20 cellular contexts compared by ENCODE assay signal in the genomic region with DNA sequence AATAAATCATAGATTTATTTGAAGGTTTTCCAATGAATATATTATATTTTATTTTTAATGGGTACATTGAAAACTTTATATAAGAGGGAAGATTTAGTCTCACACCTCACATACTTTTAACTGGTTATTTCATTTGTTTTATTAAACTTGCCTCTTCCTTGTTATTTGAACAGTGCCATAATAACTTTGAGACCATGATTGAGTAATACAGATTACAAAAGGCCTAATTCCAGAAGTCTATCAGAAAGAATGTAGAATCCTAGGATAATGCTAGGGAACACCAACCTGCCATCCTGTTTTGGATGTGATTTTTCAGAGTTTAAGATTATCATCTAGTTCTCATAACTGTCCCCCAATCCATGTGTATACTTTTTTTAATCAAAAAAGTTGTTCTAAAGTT.
DNase-seq lines count a peak whose midpoint lies in the region; ATAC-seq and TF ChIP-seq lines count a peak whose summit lies in the region.
"Had no signal": no experiment of that assay in that cellular context is flagged by ENCODE, and none has a peak within 500 bp of the region (broad histone marks: within the 10 kb centered on the region; RNA-seq: fewer than 3 reads in every experiment).

No MANE protein-coding gene starts in this region.

- TF ChIP-seq CTCF in cardiac muscle cell (IDR thresholded peaks at IDR 0.05; ENCODE audit: low read depth, low read length) (no peak), right atrium auricular region (IDR thresholded peaks at IDR 0.05) (no peak), left lung (IDR thresholded peaks at IDR 0.05) (no peak), tibial artery (IDR thresholded peaks at IDR 0.05) (no peak)

- DNase-seq in cardiac muscle cell (ENCODE audit: low read depth in 1 of 2, low spot score in 1 of 2): no peak
- DNase-seq in right atrium auricular region (ENCODE audit: low spot score): no peak
- DNase-seq in adipocyte (ENCODE audit: low read depth): peak; percentile 48
- DNase-seq in left lung: no peak
- DNase-seq in tibial artery: no peak
- no peak for DNase-seq in RKO (ENCODE audit: low spot score)
- DNase-seq in amniotic stem cell (lab: John Stamatoyannopoulos, UW): no peak
- DNase-seq: BE2C; CD4-positive, CD25-positive, alpha-beta regulatory T cell; COR-L47; H7; HFFc6; MV-4-11; NCI-H187; NCI-H2107; NCI-H510A treated with DMSO at 0.1 percent for 48 hours; NCI-H774; SHP77 had no signal

- peaks cover 12% of the 10 kb centered on the region for H3K4me1 ChIP-seq in cardiac muscle cell (ENCODE audit: low read depth)
- peaks cover 0 to 21% of the 10 kb centered on the region in 2 donors for H3K4me1 ChIP-seq in right atrium auricular region
- peaks cover 57% of the 10 kb centered on the region for H3K4me1 ChIP-seq in adipocyte (ENCODE audit: control insufficient read depth, insufficient read depth, low read length)
- peaks cover 3 to 7% of the 10 kb centered on the region in 2 donors for H3K4me1 ChIP-seq in left lung
- H3K4me1 ChIP-seq in tibial artery: peaks cover 0 to 54% (median 19%) of the 10 kb centered on the region in 4 donors
- H3K4me1 ChIP-seq: BE2C had no signal

- peak; percentile 41 for ATAC-seq in left lung
- ATAC-seq in HG02870 (IDR thresholded peaks at IDR 0.05; ENCODE audit: unreplicated experiment): no peak

- peak overlapping the region; percentile 37 for H3K9ac ChIP-seq in adipocyte (ENCODE audit: low read length)
- H3K9ac ChIP-seq: KMS-11 had no signal

- H3K36me3 ChIP-seq in cardiac muscle cell (peaks cover 32% of the 10 kb centered on the region), right atrium auricular region (peaks cover 20% of the 10 kb centered on the region), adipocyte (ENCODE audit: control insufficient read depth, insufficient read depth, low read length, severe bottlenecking) (peaks cover 66% of the 10 kb centered on the region), left lung (peaks cover 0 to 4% of the 10 kb centered on the region in 2 donors), tibial artery (peaks cover 12 to 34% (median 20%) of the 10 kb centered on the region in 3 donors)
- H3K36me3 ChIP-seq: BE2C had no signal

- H3K27ac ChIP-seq in cardiac muscle cell (peak overlapping the region; percentile 21), right atrium auricular region (peak overlapping the region in 1 of 2 donors; percentile 54), left lung (no peak overlapping the region), tibial artery (peak overlapping the region; percentile 57 to 66)
- H3K27ac ChIP-seq: KMS-11 had no signal

- H3K9me3 ChIP-seq in cardiac muscle cell (ENCODE audit: low read depth) (no peaks in the 10 kb centered on the region), right atrium auricular region (no peaks in the 10 kb centered on the region), adipocyte (ENCODE audit: control insufficient read depth, low read length) (no peaks in the 10 kb centered on the region), left lung (no peaks in the 10 kb centered on the region), tibial artery (no peaks in the 10 kb centered on the region)
- H3K9me3 ChIP-seq: BE2C had no signal

- no peaks in the 10 kb centered on the region for H3K27me3 ChIP-seq in cardiac muscle cell
- H3K27me3 ChIP-seq in right atrium auricular region: no peaks in the 10 kb centered on the region
- no peaks in the 10 kb centered on the region for H3K27me3 ChIP-seq in adipocyte (replicated peaks; ENCODE audit: control insufficient read depth, insufficient read depth, low read length)
- no peaks in the 10 kb centered on the region for H3K27me3 ChIP-seq in left lung
- H3K27me3 ChIP-seq in tibial artery: no peaks in the 10 kb centered on the region

- no peak overlapping the region for H3K4me3 ChIP-seq in cardiac muscle cell
- H3K4me3 ChIP-seq in right atrium auricular region: no peak overlapping the region
- peak overlapping the region; percentile 37 for H3K4me3 ChIP-seq in adipocyte (ENCODE audit: low read length)
- no peak overlapping the region for H3K4me3 ChIP-seq in left lung
- no peak overlapping the region for H3K4me3 ChIP-seq in tibial artery

- intact Hi-C loops in left lung (cut with DNase I): no loop called here
- intact Hi-C loops in tibial artery (cut with DNase I; ENCODE audit: low total_unique reads): no loop called here

Comparison
In these comparisons a context has a peak if more than half of its experiments do, and no peak if none do; other contexts are left out.
1. H3K27ac ChIP-seq: peak in cardiac muscle cell (single experiment) and tibial artery (2 of 2); none in left lung (0 of 2).